Comparison of ENCODE assay signal across 35 cellular contexts in genomic region chrX:86241547-86241946, GRCh38.
"Had no signal": no experiment of that assay in that cellular context is flagged by ENCODE, and none has a peak within 500 bp of the region (broad histone marks: within the 10 kb centered on the region; RNA-seq: fewer than 3 reads in every experiment).

No MANE protein-coding gene starts in this region.

- H3K9me3 ChIP-seq: MG63 had no signal

- H3K4me3 ChIP-seq: MG63 had no signal

- H3K36me3 ChIP-seq: MG63 had no signal

- DNase-seq: Karpas-422, Kasumi-1, MG63, MM.1S, MV-4-11, NCI-H1048, NCI-H1092, NCI-H1092 treated with DMSO at 0.1 percent for 48 hours, NCI-H1105, NCI-H1105 treated with DMSO at 0.1 percent for 48 hours, NCI-H1417, NCI-H1417 treated with DMSO at 0.1 percent for 48 hours, NCI-H1436, NCI-H1436 treated with DMSO at 0.1 percent for 48 hours, NCI-H146, NCI-H1694, NCI-H1694 treated with DMSO at 0.1 percent for 48 hours, NCI-H187, NCI-H187 treated with DMSO at 0.1 percent for 48 hours, NCI-H1930, NCI-H2029, NCI-H2029 treated with DMSO at 0.1 percent for 48 hours, NCI-H2081, NCI-H2081 treated with DMSO at 0.1 percent for 48 hours, NCI-H2107, NCI-H2171, NCI-H2171 treated with DMSO at 0.1 percent for 48 hours, NCI-H2227 treated with DMSO at 0.1 percent for 48 hours, NCI-H226, NCI-H345, NCI-H446, NCI-H446 treated with DMSO at 0.1 percent for 48 hours, NCI-H510A, NCI-H510A treated with DMSO at 0.1 percent for 48 hours, NCI-H524 had no signal

- H3K27me3 ChIP-seq: MG63 had no signal
